Comparison of ENCODE assay signal across 21 cellular contexts in genomic region chr7:128687131-128687530, GRCh38. TPM values are rescaled to one million over a fixed set of nuclear protein-coding genes. Genes with fewer than 3 reads are reported as not detected.
DNase-seq lines count a peak whose midpoint lies in the region; ATAC-seq, FAIRE-seq and TF ChIP-seq lines count a peak whose summit lies in the region.
"Had no signal": no experiment of that assay in that cellular context is flagged by ENCODE, and none has a peak within 500 bp of the region (broad histone marks: within the 10 kb centered on the region; RNA-seq: fewer than 3 reads in every experiment).

No MANE protein-coding gene starts in this region.

- H3K4me3 ChIP-seq in GM23248 (no peak overlapping the region), astrocyte (ENCODE audit: insufficient read depth, low read depth, low read length) (no peak overlapping the region), trophoblast cell (ENCODE audit: low read depth, low read length) (no peak overlapping the region)
- H3K4me3 ChIP-seq: A549, HAP-1, K562 had no signal

- no peak overlapping the region for H4K12ac ChIP-seq in trophoblast cell (ENCODE audit: low read depth, low read length)

- H3K9me3 ChIP-seq in GM23248 (ENCODE audit: low read depth) (no peaks in the 10 kb centered on the region), astrocyte (ENCODE audit: insufficient read depth, low read depth, low read length) (no peaks in the 10 kb centered on the region), trophoblast cell (ENCODE audit: insufficient read depth, low read depth, low read length) (no peaks in the 10 kb centered on the region)
- H3K9me3 ChIP-seq: A549, BE2C, HAP-1 had no signal

- no peak overlapping the region for H3K27ac Mint-ChIP-seq in astrocyte (ENCODE audit: unreplicated experiment)
- H3K27ac Mint-ChIP-seq: CD4-positive, CD25-positive, alpha-beta regulatory T cell had no signal

- no peaks in the 10 kb centered on the region for H3F3A ChIP-seq in GM23248 (ENCODE audit: insufficient read depth)

- DNase-seq in AG08395 (ENCODE audit: low spot score) (peak; percentile 27), GM23248 (peak; percentile 12), astrocyte (ENCODE audit: low read depth) (no peak), trophoblast cell (peak; percentile 38 to 63), NAMALWA (ENCODE audit: low spot score) (no peak), NCI-H510A treated with DMSO at 0.1 percent for 48 hours (lab: John Stamatoyannopoulos, UW) (no peak)
- DNase-seq: BE2C; C1 segment of cervical spinal cord; Caco-2; CD4-positive, CD25-positive, alpha-beta regulatory T cell; CD8-positive, alpha-beta memory T cell; DMS153; DMS79; GDM1 had no signal

- H3K18ac ChIP-seq in trophoblast cell (ENCODE audit: low read length), result no peak overlapping the region

- peaks cover 3% of the 10 kb centered on the region for H3K9me3 Mint-ChIP-seq in astrocyte (ENCODE audit: unreplicated experiment)
- H3K9me3 Mint-ChIP-seq: CD8-positive, alpha-beta memory T cell had no signal

- H3K9me2 ChIP-seq in GM23248 (ENCODE audit: insufficient read depth), result no peaks in the 10 kb centered on the region

- H3K14ac ChIP-seq in trophoblast cell (ENCODE audit: low read length), result no peak overlapping the region

- H3K27me3 ChIP-seq in GM23248 (replicated peaks; ENCODE audit: insufficient read depth), result no peaks in the 10 kb centered on the region
- no peaks in the 10 kb centered on the region for H3K27me3 ChIP-seq in astrocyte (ENCODE audit: insufficient read depth, low read length)
- H3K27me3 ChIP-seq in trophoblast cell (ENCODE audit: insufficient read depth, low read length), result no peaks in the 10 kb centered on the region
- H3K27me3 ChIP-seq: BE2C had no signal

- peak; percentile 13 for FAIRE-seq in astrocyte (lab: Jason Lieb, UNC)
- FAIRE-seq: A549, D721Med, K562 had no signal

- H4K8ac ChIP-seq in trophoblast cell (ENCODE audit: low read depth, low read length), result no peak overlapping the region

- no peak overlapping the region for H3K4ac ChIP-seq in trophoblast cell (ENCODE audit: low read depth, low read length)

- no peak for ATAC-seq in activated CD4-positive, CD25-positive, alpha-beta regulatory T cell treated with anti-CD3 and anti-CD28 coated beads, Interleukin-2, amount 50 U/mL, for 24 hours
- ATAC-seq: A549, K562 had no signal

- H3K23ac ChIP-seq in trophoblast cell (ENCODE audit: low read length), result no peak overlapping the region

- no peak overlapping the region for H3K27ac ChIP-seq in GM23248
- no peak overlapping the region for H3K27ac ChIP-seq in astrocyte (ENCODE audit: low read depth, low read length)
- H3K27ac ChIP-seq in trophoblast cell (ENCODE audit: low read depth, low read length), result no peak overlapping the region
- H3K27ac ChIP-seq: 22Rv1, A549, HL-60 had no signal

- H3K4me1 ChIP-seq in GM23248 (ENCODE audit: insufficient read depth) (no peaks in the 10 kb centered on the region), astrocyte (ENCODE audit: insufficient read depth, low read length) (no peaks in the 10 kb centered on the region), trophoblast cell (ENCODE audit: control insufficient read depth in 1 of 2, insufficient read depth in 2 of 2, low read length in 2 of 2) (no peaks in the 10 kb centered on the region)
- H3K4me1 ChIP-seq: A549, BE2C, Caco-2, HAP-1 had no signal

- H3K79me2 ChIP-seq in GM23248 (ENCODE audit: insufficient read depth), result no peaks in the 10 kb centered on the region
- no peaks in the 10 kb centered on the region for H3K79me2 ChIP-seq in astrocyte (ENCODE audit: insufficient read depth, low read length)
- H3K79me2 ChIP-seq in trophoblast cell (ENCODE audit: control insufficient read depth, insufficient read depth, low read length, poor library complexity), result no peaks in the 10 kb centered on the region

- no peak overlapping the region for H2BK120ac ChIP-seq in trophoblast cell (ENCODE audit: insufficient read depth, low read length, poor library complexity)

- H2BK12ac ChIP-seq in trophoblast cell (ENCODE audit: low read length), result no peak overlapping the region

- peaks cover 1% of the 10 kb centered on the region for H3K4me1 Mint-ChIP-seq in astrocyte (ENCODE audit: low read depth, unreplicated experiment)
- H3K4me1 Mint-ChIP-seq: CD4-positive, CD25-positive, alpha-beta regulatory T cell; CD8-positive, alpha-beta memory T cell had no signal

- H3K9ac ChIP-seq in GM23248 (no peak overlapping the region), astrocyte (ENCODE audit: low read length) (no peak overlapping the region), trophoblast cell (ENCODE audit: low read length) (no peak overlapping the region)

- H3K4me3 Mint-ChIP-seq in astrocyte (ENCODE audit: unreplicated experiment), result no peak overlapping the region
- H3K4me3 Mint-ChIP-seq: CD4-positive, CD25-positive, alpha-beta regulatory T cell; CD8-positive, alpha-beta memory T cell had no signal

- no peaks in the 10 kb centered on the region for H3K27me3 Mint-ChIP-seq in astrocyte (ENCODE audit: low read depth, unreplicated experiment)

- no peaks in the 10 kb centered on the region for H4K20me1 ChIP-seq in GM23248 (ENCODE audit: insufficient read depth)
- no peaks in the 10 kb centered on the region for H4K20me1 ChIP-seq in astrocyte (ENCODE audit: insufficient read depth, low read length)

- H3K4me2 ChIP-seq in GM23248 (ENCODE audit: unreplicated experiment) (no peak overlapping the region), astrocyte (ENCODE audit: low read length) (no peak overlapping the region), trophoblast cell (ENCODE audit: low read length) (no peak overlapping the region)
- H3K4me2 ChIP-seq: A549 had no signal

- in situ Hi-C loops in GM23248 (cut with MboI), result no loop called here

- TF ChIP-seq CTCF in astrocyte (IDR thresholded peaks at IDR 0.05; ENCODE audit: insufficient read depth, low read depth, low read length), result no peak

- H2AFZ ChIP-seq in GM23248 (no peak overlapping the region), astrocyte (ENCODE audit: low read depth, low read length) (no peak overlapping the region), trophoblast cell (ENCODE audit: insufficient read depth, low read length, poor library complexity) (no peak overlapping the region)

- 36 to 43% methylated on average over 3 of the region's 3 CpGs for WGBS in GM23248 (ENCODE audit: low coverage in 1 of 2, low lambda C conversion rate in 2 of 2, missing lambda C conversion rate in 2 of 2), 2 experiments
- no CpG with 5 or more reads among the region's 3 CpGs for WGBS in trophoblast cell (ENCODE audit: extremely low coverage, insufficient coverage, insufficient read length)

- H3K79me1 ChIP-seq in trophoblast cell (ENCODE audit: low read length), result no peaks in the 10 kb centered on the region

- H3K36me3 ChIP-seq in GM23248 (ENCODE audit: low read depth) (peaks cover 11% of the 10 kb centered on the region; the same call in 1 of the 2 replicates), astrocyte (ENCODE audit: insufficient read depth, low read length) (peaks cover 8% of the 10 kb centered on the region), trophoblast cell (ENCODE audit: control insufficient read depth in 1 of 2, insufficient read depth in 2 of 2, low read length in 2 of 2) (no peaks in the 10 kb centered on the region)
- H3K36me3 ChIP-seq: BE2C, HAP-1 had no signal

- peaks cover 52% of the 10 kb centered on the region for H3K36me3 Mint-ChIP-seq in astrocyte (ENCODE audit: low read depth, unreplicated experiment)

- H2AK5ac ChIP-seq in trophoblast cell (ENCODE audit: low read length), result no peak overlapping the region

- no peak overlapping the region for H2BK5ac ChIP-seq in trophoblast cell (ENCODE audit: low read depth, low read length, poor library complexity)

- H4K91ac ChIP-seq in trophoblast cell (ENCODE audit: low read depth, low read length), result no peak overlapping the region

RNA-seq across cellular contexts. Expression of gene GARIN1A, which starts 15.0 kb away (rescaled TPM):
- total RNA-seq in GM23248 (2014; rRNA removed; shearing (Covaris generic)), result 0.43 and 0.89 TPM in 2 replicates
- polyA plus RNA-seq in GM23248 (2016; fragmentation: Nextera tagmentation; extraction: Ambion mirVana), result 0.28 and 0.42 TPM in 2 replicates
- 2.7 and 5.9 TPM in 2 replicates for total RNA-seq in astrocyte
- polyA plus RNA-seq in trophoblast cell (2013), result 0.37 and 0.40 TPM in 2 replicates

RNA-seq across cellular contexts. Expression of gene CALU, which starts 52.0 kb away (rescaled TPM):
- 1,466 and 1,589 TPM in 2 replicates for total RNA-seq in GM23248 (2014; rRNA removed; shearing (Covaris generic))
- polyA plus RNA-seq in GM23248 (2016; fragmentation: Nextera tagmentation; extraction: Ambion mirVana), result 1,706 and 1,740 TPM in 2 replicates
- total RNA-seq in astrocyte, result 670 and 732 TPM in 2 replicates
- 456 and 457 TPM in 2 replicates for polyA plus RNA-seq in trophoblast cell (2013)

Comparison
In these comparisons a context has a peak if more than half of its experiments do, and no peak if none do; other contexts are left out.
1. DNase-seq: peak in AG08395 (single experiment), GM23248 (single experiment) and trophoblast cell (2 of 2); none in astrocyte (single experiment), NAMALWA (single experiment) and NCI-H510A treated with DMSO at 0.1 percent for 48 hours (single experiment).